ENCODE assay signal across 7 cellular contexts in the genomic region with DNA sequence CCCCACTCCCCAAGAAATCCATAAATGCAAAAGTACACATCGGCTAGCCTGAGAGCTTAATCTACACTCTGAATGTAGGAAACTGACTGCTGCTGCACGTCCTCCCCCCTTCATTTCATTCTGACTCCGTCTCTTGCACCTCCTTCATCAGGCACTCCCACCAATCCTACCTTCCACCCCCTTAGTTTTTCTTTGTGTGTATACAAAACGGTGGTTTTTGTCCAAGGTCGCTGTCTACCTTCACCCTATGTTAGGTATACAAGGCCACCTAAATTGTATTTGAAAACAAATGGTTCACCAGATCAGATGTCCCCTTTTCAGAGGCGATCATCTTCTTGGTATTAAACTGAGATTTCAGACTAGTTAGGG. TPM values are rescaled to one million over a fixed set of nuclear protein-coding genes. Genes with fewer than 3 reads are reported as not detected.
DNase-seq lines count a peak whose midpoint lies in the region; ATAC-seq, FAIRE-seq and TF ChIP-seq lines count a peak whose summit lies in the region.

No MANE protein-coding gene starts in this region.

- DNase-seq in GM19239 (ENCODE audit: insufficient read length, low spot score) (no peak), OCI-M1 (lab: John Stamatoyannopoulos, UW) (peak; percentile 63), mesothelial cell of epicardium (ENCODE audit: low spot score in 2 of 2, unreplicated experiment in 2 of 2) (no peak), amniotic stem cell (lab: John Stamatoyannopoulos, UW) (no peak)

- no peaks in the 10 kb centered on the region for H3K9me3 Mint-ChIP-seq in dendritic cell treated with granulocyte-macrophage colony-stimulating factor and Interleukin-4, amounts not matched to agents 40 ng/mL and 50 ng/mL, for 4 days
- H3K9me3 Mint-ChIP-seq in mesothelial cell of epicardium: no peaks in the 10 kb centered on the region

- TF ChIP-seq CTCF in mesothelial cell of epicardium (IDR thresholded peaks at IDR 0.05; ENCODE audit: unreplicated experiment): no peak

- intact Hi-C loops in dendritic cell treated with granulocyte-macrophage colony-stimulating factor and Interleukin-4, amounts not matched to agents 40 ng/mL and 50 ng/mL, for 4 days (cut with micrococcal nuclease): loop anchor here (2.0 kb wide), 1 partner anchor 70 kb away; no protein-coding TSS in a partner anchor

- peaks cover 40% of the 10 kb centered on the region for H3K4me1 Mint-ChIP-seq in dendritic cell treated with granulocyte-macrophage colony-stimulating factor and Interleukin-4, amounts not matched to agents 40 ng/mL and 50 ng/mL, for 4 days (ENCODE audit: low read depth)
- H3K4me1 Mint-ChIP-seq in mesothelial cell of epicardium: peaks cover 48% of the 10 kb centered on the region

- ATAC-seq in GM18498 (IDR thresholded peaks at IDR 0.05; ENCODE audit: unreplicated experiment) (no peak), HG03159 (IDR thresholded peaks at IDR 0.05; ENCODE audit: unreplicated experiment) (no peak)

- H3K4me3 Mint-ChIP-seq in dendritic cell treated with granulocyte-macrophage colony-stimulating factor and Interleukin-4, amounts not matched to agents 40 ng/mL and 50 ng/mL, for 4 days: peak overlapping the region; percentile 88
- H3K4me3 Mint-ChIP-seq in mesothelial cell of epicardium: peak overlapping the region; percentile 81

- H3K27ac Mint-ChIP-seq in dendritic cell treated with granulocyte-macrophage colony-stimulating factor and Interleukin-4, amounts not matched to agents 40 ng/mL and 50 ng/mL, for 4 days: peak overlapping the region; percentile 96
- H3K27ac Mint-ChIP-seq in mesothelial cell of epicardium: peak overlapping the region; percentile 86

- FAIRE-seq in GM19239 (lab: Jason Lieb, UNC): peak; percentile 70

- H3K36me3 Mint-ChIP-seq in dendritic cell treated with granulocyte-macrophage colony-stimulating factor and Interleukin-4, amounts not matched to agents 40 ng/mL and 50 ng/mL, for 4 days (ENCODE audit: low read depth): peaks cover 55% of the 10 kb centered on the region
- peaks cover 9% of the 10 kb centered on the region for H3K36me3 Mint-ChIP-seq in mesothelial cell of epicardium

- H3K27me3 Mint-ChIP-seq in dendritic cell treated with granulocyte-macrophage colony-stimulating factor and Interleukin-4, amounts not matched to agents 40 ng/mL and 50 ng/mL, for 4 days: no peaks in the 10 kb centered on the region
- H3K27me3 Mint-ChIP-seq in mesothelial cell of epicardium (ENCODE audit: low read depth): no peaks in the 10 kb centered on the region

RNA-seq across cellular contexts. Expression of gene WDR26, which starts 1.9 kb away (rescaled TPM):
- 101 to 105 TPM (median 102 TPM) in 3 replicates for total RNA-seq in mesothelial cell of epicardium
